In the genomic region with DNA sequence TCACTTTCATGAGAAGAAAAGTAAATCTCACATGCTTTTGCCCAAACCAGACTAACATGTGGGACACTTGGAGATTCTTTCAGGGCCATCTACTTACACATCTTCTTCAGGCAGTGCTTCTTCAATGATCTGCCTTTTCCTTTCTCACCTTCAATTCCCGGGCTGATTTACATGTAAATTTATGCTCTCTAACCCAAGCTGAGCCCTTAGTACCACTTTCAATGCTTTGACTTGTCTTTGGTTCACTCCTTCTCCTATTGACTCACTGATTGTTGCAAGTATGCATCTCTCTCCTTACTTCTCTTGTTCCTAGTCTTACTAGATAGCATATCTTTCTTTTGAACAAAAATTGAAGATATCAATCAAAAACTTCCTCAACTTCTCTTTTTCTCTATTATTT, we compare ENCODE assay signal across 34 cellular contexts.
"Had no signal": no experiment of that assay in that cellular context is flagged by ENCODE, and none has a peak within 500 bp of the region (broad histone marks: within the 10 kb centered on the region; RNA-seq: fewer than 3 reads in every experiment).

No MANE protein-coding gene starts in this region.

- H3K27ac ChIP-seq: KMS-11 had no signal

- DNase-seq: Karpas-422, Kasumi-1, MG63, MM.1S, MV-4-11, NCI-H1048, NCI-H1092, NCI-H1092 treated with DMSO at 0.1 percent for 48 hours, NCI-H1105, NCI-H1105 treated with DMSO at 0.1 percent for 48 hours, NCI-H1417, NCI-H1417 treated with DMSO at 0.1 percent for 48 hours, NCI-H1436, NCI-H1436 treated with DMSO at 0.1 percent for 48 hours, NCI-H146, NCI-H1694, NCI-H1694 treated with DMSO at 0.1 percent for 48 hours, NCI-H187, NCI-H187 treated with DMSO at 0.1 percent for 48 hours, NCI-H1930, NCI-H2029, NCI-H2029 treated with DMSO at 0.1 percent for 48 hours, NCI-H2081, NCI-H2081 treated with DMSO at 0.1 percent for 48 hours, NCI-H2107, NCI-H2171, NCI-H2171 treated with DMSO at 0.1 percent for 48 hours, NCI-H2227 treated with DMSO at 0.1 percent for 48 hours, NCI-H226, NCI-H345, NCI-H446, NCI-H446 treated with DMSO at 0.1 percent for 48 hours, NCI-H510A had no signal

- H3K9ac ChIP-seq: KMS-11 had no signal

- H3K36me3 ChIP-seq: MG63 had no signal

- H3K4me2 ChIP-seq: KMS-11 had no signal

- H3K27me3 ChIP-seq: MG63 had no signal

- H3K4me3 ChIP-seq: MG63 had no signal

- H3K9me3 ChIP-seq: MG63 had no signal
